ENCODE assay signal across 8 cellular contexts in the genomic region with DNA sequence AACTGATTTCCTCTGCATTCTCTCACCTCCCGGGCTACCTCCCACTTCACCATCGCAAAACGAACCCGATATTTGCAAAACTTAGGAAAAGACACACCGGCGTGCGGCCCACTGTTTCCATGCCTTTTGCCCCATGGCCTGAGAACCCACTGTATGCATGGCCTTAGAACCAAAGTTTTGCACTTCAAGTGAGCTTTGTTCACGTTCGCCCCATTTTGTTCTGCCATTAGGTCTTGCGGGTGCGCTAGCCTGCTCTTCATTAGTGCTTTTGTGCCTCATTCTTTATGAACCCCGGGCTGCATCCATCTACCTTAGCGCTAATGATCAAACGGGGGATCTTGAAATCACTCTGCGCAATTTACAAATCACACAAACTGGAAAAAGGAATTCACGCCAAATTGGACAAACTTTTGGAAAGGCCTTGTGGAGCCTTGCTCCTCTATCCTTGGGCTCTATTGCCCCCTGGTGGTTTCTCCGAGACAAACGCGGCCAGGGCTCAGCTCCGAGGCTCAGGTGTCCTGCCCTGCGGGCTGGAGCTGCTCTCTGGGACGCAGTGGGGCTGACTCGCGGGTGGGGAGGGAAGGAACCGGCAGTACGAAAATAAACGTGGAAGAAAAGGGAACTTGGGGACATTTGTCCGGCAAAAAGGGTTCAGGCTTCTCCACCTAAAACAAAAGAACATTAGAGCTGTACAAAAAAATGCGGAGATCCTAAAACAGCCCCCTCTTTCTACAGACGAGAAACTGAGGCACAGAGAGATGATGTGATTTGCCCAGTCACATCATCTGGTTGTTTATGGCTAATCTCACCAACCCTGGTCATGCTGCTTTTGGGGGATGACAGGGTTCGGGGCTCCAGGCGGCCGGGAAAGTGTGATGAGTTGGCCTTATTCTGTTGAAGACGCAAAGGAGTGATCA.
DNase-seq lines count a peak whose midpoint lies in the region; ATAC-seq and TF ChIP-seq lines count a peak whose summit lies in the region.

No MANE protein-coding gene starts in this region.

- no peaks in the 10 kb centered on the region for H3K4me1 ChIP-seq in NT2/D1 (ENCODE audit: insufficient read depth, insufficient read length)

- peak; percentile 95 for TF ChIP-seq CTCF in fibroblast of mammary gland (conservative IDR thresholded peaks at IDR 0.05; ENCODE audit: control insufficient read depth, insufficient read depth, low read depth, low read length)

- H3K4me1 Mint-ChIP-seq in naive B cell, result peaks cover 6 to 11% (median 8%) of the 10 kb centered on the region in 3 donors

- peaks cover 42% of the 10 kb centered on the region for H3K27me3 ChIP-seq in NT2/D1 (ENCODE audit: insufficient read depth, insufficient read length)

- peaks cover 7 to 13% of the 10 kb centered on the region in 2 donors for H3K36me3 Mint-ChIP-seq in naive B cell

- H3K27me3 Mint-ChIP-seq in naive B cell, result peaks cover 55 to 73% (median 61%) of the 10 kb centered on the region in 3 donors

- H3K4me3 Mint-ChIP-seq in naive B cell, result peak overlapping the region; percentile 38 to 90 (median 78)

- H3K27ac Mint-ChIP-seq in naive B cell, result peak overlapping the region in 5 of 6 donors; percentile 74 to 98 (median 95)

- H3K36me3 ChIP-seq in NT2/D1 (ENCODE audit: insufficient read depth, insufficient read length, low read length), result no peaks in the 10 kb centered on the region

- peaks cover 0 to 11% (median 0%) of the 10 kb centered on the region in 7 donors for H3K9me3 Mint-ChIP-seq in naive B cell

- no peaks in the 10 kb centered on the region for H3K9me3 ChIP-seq in NT2/D1 (ENCODE audit: insufficient read depth, low read length)

- DNase-seq in AG08396 (ENCODE audit: low spot score) (peak; percentile 69), HS-5 (ENCODE audit: low read depth) (peak; percentile 86), NT2/D1 (ENCODE audit: low read depth, low spot score) (peak; percentile 87), fibroblast of mammary gland (ENCODE audit: low read depth) (peak; percentile 88), naive B cell (peak; percentile 61), superior temporal gyrus (ENCODE audit: extremely low spot score) (peak; percentile 94)
- DNase-seq in activated T-cell treated with anti-CD3 and anti-CD28 coated beads, Interleukin-2, amount 50 U/mL, for 1 hour, result peak; percentile 63

- peak overlapping the region; percentile 57 for H3K9ac ChIP-seq in NT2/D1 (ENCODE audit: insufficient read length, low read depth)

- H3K4me3 ChIP-seq in NT2/D1 (ENCODE audit: insufficient read length, low read depth) (peak overlapping the region; percentile 43), fibroblast of mammary gland (ENCODE audit: control insufficient read depth, low read depth, low read length) (peak overlapping the region; percentile 1)

- ATAC-seq in GM18519 (IDR thresholded peaks at IDR 0.05; ENCODE audit: low FRiP score, unreplicated experiment), result peak; percentile 40
- ATAC-seq in naive B cell (ENCODE audit: low read depth in 2 of 2), result peak; percentile 70 to 74

Comparison
In these comparisons a context has a peak if more than half of its experiments do, and no peak if none do; other contexts are left out.
1. Peak in every context shown above with its lines: DNase-seq, ATAC-seq and H3K4me3 ChIP-seq.